In genomic region chr1:194474701-194475100, GRCh38 we compare ENCODE assay signal across 31 cellular contexts.
"Had no signal": no experiment of that assay in that cellular context is flagged by ENCODE, and none has a peak within 500 bp of the region (broad histone marks: within the 10 kb centered on the region; RNA-seq: fewer than 3 reads in every experiment).

No MANE protein-coding gene starts in this region.

- H3K27me3 Mint-ChIP-seq: effector memory CD8-positive, alpha-beta T cell; stimulated activated naive CD8-positive, alpha-beta T cell treated with anti-CD3 and anti-CD28 coated beads, Interleukin-15, Interleukin-2, amounts not matched to agents 100 ng/mL and 50 ng/mL, for 24 hours had no signal

- H3K36me3 Mint-ChIP-seq: activated naive CD8-positive, alpha-beta T cell; brain; immature natural killer cell; naive thymus-derived CD8-positive, alpha-beta T cell; type B pancreatic cell had no signal

- DNase-seq: activated CD4-positive, alpha-beta T cell treated with anti-CD3 and anti-CD28 coated beads for 48 hours; activated CD4-positive, alpha-beta T cell treated with anti-CD3 and anti-CD28 coated beads, Interleukin-2, amount 50 U/mL, for 48 hours; activated CD8-positive, alpha-beta memory T cell treated with anti-CD3 and anti-CD28 coated beads for 24 hours; activated effector memory CD4-positive, alpha-beta T cell treated with Interleukin-2 at 50 U/mL for 16 hours; activated naive CD4-positive, alpha-beta T cell treated with Interleukin-2 at 50 U/mL for 16 hours; anterior cingulate cortex; cerebellar nuclear complex; colonic mucosa; dorsolateral prefrontal cortex; effector memory CD8-positive, alpha-beta T cell; erythroblast; heart left ventricle; hypothalamus; immature natural killer cell; left lung; lower lobe of right lung; mesenchymal stem cell; naive thymus-derived CD8-positive, alpha-beta T cell; right lobe of liver; stimulated activated CD4-positive, alpha-beta T cell treated with anti-CD3 and anti-CD28 coated beads, Interleukin-2, amount 100 ng/mL, for 48 hours; substantia nigra; T-helper 9 cell; uterus; WERI-Rb-1 had no signal

- H3K4me3 Mint-ChIP-seq: activated naive CD8-positive, alpha-beta T cell; brain; effector memory CD8-positive, alpha-beta T cell; immature natural killer cell; naive thymus-derived CD8-positive, alpha-beta T cell; neural crest cell; stimulated activated naive CD8-positive, alpha-beta T cell treated with anti-CD3 and anti-CD28 coated beads, Interleukin-15, Interleukin-2, amounts not matched to agents 100 ng/mL and 50 ng/mL, for 24 hours; type B pancreatic cell had no signal

- H3K27ac Mint-ChIP-seq: activated naive CD8-positive, alpha-beta T cell; effector memory CD8-positive, alpha-beta T cell; immature natural killer cell; naive thymus-derived CD8-positive, alpha-beta T cell; stimulated activated naive CD8-positive, alpha-beta T cell treated with anti-CD3 and anti-CD28 coated beads, Interleukin-15, Interleukin-2, amounts not matched to agents 100 ng/mL and 50 ng/mL, for 24 hours; type B pancreatic cell had no signal

- ATAC-seq: activated CD4-positive, CD25-positive, alpha-beta regulatory T cell treated with anti-CD3 and anti-CD28 coated beads, Interleukin-2, amount 50 U/mL, for 24 hours; effector memory CD8-positive, alpha-beta T cell; gastroesophageal sphincter; heart left ventricle; left lung; lower lobe of right lung; naive thymus-derived CD8-positive, alpha-beta T cell; right lobe of liver had no signal

- H3K9me3 Mint-ChIP-seq: effector memory CD8-positive, alpha-beta T cell; stimulated activated naive CD8-positive, alpha-beta T cell treated with anti-CD3 and anti-CD28 coated beads, Interleukin-15, Interleukin-2, amounts not matched to agents 100 ng/mL and 50 ng/mL, for 24 hours had no signal

- H3K4me1 Mint-ChIP-seq: immature natural killer cell; naive thymus-derived CD8-positive, alpha-beta T cell had no signal
